8 cellular contexts compared by ENCODE assay signal in the genomic region with DNA sequence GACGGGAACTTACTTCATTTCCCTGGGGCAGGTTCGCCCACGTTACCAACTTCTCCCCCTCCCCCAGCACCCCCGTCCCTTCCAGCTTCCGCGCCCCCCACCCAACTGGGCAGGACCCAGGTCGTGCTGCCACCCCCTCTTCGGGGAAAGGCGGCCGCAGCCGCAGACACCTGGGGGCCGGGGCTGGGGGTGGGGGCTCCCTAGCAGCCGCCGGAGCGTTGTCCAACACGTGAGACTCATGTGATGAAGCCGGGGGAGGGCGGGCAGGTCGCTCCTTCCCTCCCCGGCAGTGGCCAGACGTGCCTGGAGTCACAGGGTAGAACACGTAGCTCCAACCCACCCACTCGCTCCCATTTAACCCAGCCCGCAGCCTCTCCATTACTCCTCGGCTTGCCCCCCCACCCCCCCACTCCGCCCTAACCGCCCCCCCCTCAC. TPM values are rescaled to one million over a fixed set of nuclear protein-coding genes. Genes with fewer than 3 reads are reported as not detected.
A peak's percentile ranks its signal among the peaks of the same experiment; 100 is the strongest.
DNase-seq lines count a peak whose midpoint lies in the region; ATAC-seq and TF ChIP-seq lines count a peak whose summit lies in the region.

No MANE protein-coding gene starts in this region.

- peak overlapping the region; percentile 94 for H3K27ac Mint-ChIP-seq in chondrocyte (ENCODE audit: unreplicated experiment)

- no peak for TF ChIP-seq CTCF in chondrocyte (IDR thresholded peaks at IDR 0.05)

- intact Hi-C loops in left colon (cut with DNase I, micrococcal nuclease): no loop called here

- H3K36me3 Mint-ChIP-seq in chondrocyte (ENCODE audit: low read depth): peaks cover 30% of the 10 kb centered on the region

- no peaks in the 10 kb centered on the region for H3K27me3 Mint-ChIP-seq in chondrocyte (ENCODE audit: low read depth)

- H3K4me1 Mint-ChIP-seq in chondrocyte (ENCODE audit: low read depth): peaks cover 49% of the 10 kb centered on the region

- peak overlapping the region; percentile 98 for H3K4me3 Mint-ChIP-seq in chondrocyte (ENCODE audit: unreplicated experiment)

- no peaks in the 10 kb centered on the region for H3K9me3 Mint-ChIP-seq in chondrocyte (ENCODE audit: low read depth)

- DNase-seq in A172 (ENCODE audit: low spot score) (peak; percentile 98), NCI-H345 treated with DMSO at 0.1 percent for 48 hours (lab: John Stamatoyannopoulos, UW; ENCODE audit: unreplicated experiment) (peak; percentile 65), chondrocyte (ENCODE audit: low spot score) (peak; percentile 98), left colon (peak; percentile 93 to 98)
- peak; percentile 84 for DNase-seq in activated CD4-positive, CD25-positive, alpha-beta regulatory T cell treated with anti-CD3 and anti-CD28 coated beads, Interleukin-2, amount 50 U/mL, for 72 hours
- DNase-seq in stimulated activated CD4-positive, alpha-beta T cell treated with anti-CD3 and anti-CD28 coated beads, Interleukin-1b, Interleukin-23, amount 100 ng/mL, for 48 hours: peak; percentile 98

- peak; percentile 48 for ATAC-seq in GM18511 (IDR thresholded peaks at IDR 0.05; ENCODE audit: unreplicated experiment)
- peak; percentile 41 for ATAC-seq in HG03039 (IDR thresholded peaks at IDR 0.05; ENCODE audit: unreplicated experiment)
- peak; percentile 62 for ATAC-seq in left colon

RNA-seq across cellular contexts. Expression of gene BHLHE40, which starts 0.3 kb away (rescaled TPM):
- total RNA-seq in A172 (2014; rRNA removed; shearing (Covaris generic)): 91.4 and 96.0 TPM in 2 replicates
- total RNA-seq in chondrocyte (53.8 to 75.5 TPM (median 66.4 TPM) in 3 replicates), left colon (10 to 100 TPM; 40.8 to 74.0 TPM)

Comparison
In these comparisons a context has a peak if more than half of its experiments do, and no peak if none do; other contexts are left out.
1. Peak in every context shown above with its lines: DNase-seq and ATAC-seq.